ENCODE assay signal across 1 cellular context in genomic region chr2:237615631-237616249, GRCh38.
A peak's percentile ranks its signal among the peaks of the same experiment; 100 is the strongest.
TF ChIP-seq lines count a peak whose summit lies in the region.

No MANE protein-coding gene starts in this region.

TF ChIP-seq in HepG2, 621 proteins besides CTCF, POLR2A, EP300 and RAD21:
- TF ChIP-seq ZNF746 (CRISPR knock-in tag; IDR thresholded peaks at IDR 0.05) (0 out of 2 replicates have a peak, but pooled peaks have one; percentile 39), ZNF646 (CRISPR knock-in tag; IDR thresholded peaks at IDR 0.05) (peak; percentile 54; the same call in 1 of the 2 replicates), ZNF563 (CRISPR knock-in tag; IDR thresholded peaks at IDR 0.05) (no peak)
